In genomic region chr18:58013241-58014211, GRCh38 we compare ENCODE assay signal across 14 cellular contexts. TPM values are rescaled to one million over a fixed set of nuclear protein-coding genes. Genes with fewer than 3 reads are reported as not detected.
A peak's percentile ranks its signal among the peaks of the same experiment; 100 is the strongest.
DNase-seq lines count a peak whose midpoint lies in the region; ATAC-seq and TF ChIP-seq lines count a peak whose summit lies in the region.
"Had no signal": no experiment of that assay in that cellular context is flagged by ENCODE, and none has a peak within 500 bp of the region (broad histone marks: within the 10 kb centered on the region; RNA-seq: fewer than 3 reads in every experiment).

No MANE protein-coding gene starts in this region.

- TF ChIP-seq CTCF in PC-3 (conservative IDR thresholded peaks at IDR 0.05; ENCODE audit: low read depth, low read length) (no peak), fibroblast of pulmonary artery (IDR thresholded peaks at IDR 0.05; ENCODE audit: low read length, missing control alignments) (no peak), transverse colon (IDR thresholded peaks at IDR 0.05) (no peak), ovary (IDR thresholded peaks at IDR 0.05) (no peak)

- POLR2A ChIA-PET in PC-3 (lab: Charles Lee; ENCODE audit: unreplicated experiment) = interaction anchor here (0.6 kb wide), 1 partner anchor 130 kb away, joined by 4 read pairs; no protein-coding TSS in a partner anchor

- peak overlapping the region; percentile 6; the same call in 1 of the 2 replicates for H2AFZ ChIP-seq in PC-3 (ENCODE audit: low read length)

- H3K27ac ChIP-seq in PC-3 (ENCODE audit: low read length) (peak overlapping the region; percentile 94), transverse colon (peak overlapping the region; percentile 47 to 68 (median 62)), ovary (no peak overlapping the region)
- H3K27ac ChIP-seq: esophagus muscularis mucosa, HL-60 had no signal

- H3K9ac ChIP-seq in PC-3 (ENCODE audit: low read length) = peak overlapping the region; percentile 53

- peaks cover 12% of the 10 kb centered on the region for H3F3A ChIP-seq in PC-3 (ENCODE audit: low read length, unreplicated experiment)

- no peaks in the 10 kb centered on the region for H4K20me1 ChIP-seq in PC-3 (ENCODE audit: low read length)

- TF ChIP-seq EP300 in transverse colon (IDR thresholded peaks at IDR 0.05; ENCODE audit: low read depth) (no peak), ovary (IDR thresholded peaks at IDR 0.05) (no peak)

- no peak for TF ChIP-seq POLR2A in transverse colon (IDR thresholded peaks at IDR 0.05)
- TF ChIP-seq POLR2A in ovary (IDR thresholded peaks at IDR 0.05) = no peak

- H3K4me3 ChIP-seq in PC-3 (ENCODE audit: low read length) (peak overlapping the region; percentile 16; the same call in 1 of the 2 replicates), fibroblast of pulmonary artery (replicated peaks; ENCODE audit: low read depth, low read length) (no peak overlapping the region), transverse colon (no peak overlapping the region), ovary (no peak overlapping the region)
- H3K4me3 ChIP-seq: esophagus muscularis mucosa had no signal

- DNase-seq in NCI-H2227 treated with DMSO at 0.1 percent for 48 hours (lab: John Stamatoyannopoulos, UW) = peak; percentile 5
- DNase-seq in NCI-H2227 (lab: John Stamatoyannopoulos, UW; ENCODE audit: unreplicated experiment) = no peak
- peak; percentile 93 for DNase-seq in PC-3
- DNase-seq in fibroblast of pulmonary artery (ENCODE audit: low read depth) = peak; percentile 18
- DNase-seq in transverse colon = peak; percentile 23
- DNase-seq in ovary = no peak
- DNase-seq in midbrain (lab: John Stamatoyannopoulos, UW) = no peak
- no peak for DNase-seq in middle frontal gyrus (ENCODE audit: extremely low spot score, low spot score)
- DNase-seq: 8988T; DMS79; NCI-H1694 treated with DMSO at 0.1 percent for 48 hours; stimulated activated naive CD8-positive, alpha-beta T cell treated with anti-CD3 and anti-CD28 coated beads, Interleukin-15, Interleukin-2, amounts not matched to agents 100 U/mL and 50 U/mL, for 24 hours had no signal

- no peaks in the 10 kb centered on the region for H3K9me2 ChIP-seq in PC-3 (replicated peaks; ENCODE audit: low read length)

- intact Hi-C loops in PC-3 (cut with micrococcal nuclease) (loop anchor here (2.0 to 10.0 kb wide), 2 partner anchors 29 to 49 kb away; no protein-coding TSS in a partner anchor), transverse colon (cut with DNase I; ENCODE audit: low total_unique reads) (no loop called here), ovary (cut with DNase I) (no loop called here)

- peak overlapping the region; percentile 73 for H3K4me2 ChIP-seq in PC-3 (ENCODE audit: low read length)

- in situ Hi-C loops in transverse colon (cut with MboI; ENCODE audit: low pct_ligation_motif_present in 1 of 4, low pct_unique_long_range_greater_than_20kb in 1 of 4, low sequenced_read_pairs in 3 of 4) = no loop called here

- H3K79me2 ChIP-seq in PC-3 (ENCODE audit: low read length) = no peaks in the 10 kb centered on the region

- WGBS in transverse colon (ENCODE audit: low coverage in 1 of 2), 2 donors = 37 to 41% methylated on average over 5 to 8 of the region's 8 CpGs
- WGBS in ovary, 3 donors = 61 to 64% (median 62%) methylated on average over 8 of the region's 8 CpGs

- CTCF ChIA-PET in PC-3 (lab: Charles Lee) = interaction anchor here (0.7 to 0.9 kb wide), 2 partner anchors 31 to 54 kb away, joined by 3 to 4 read pairs; no protein-coding TSS in a partner anchor

- H3K36me3 ChIP-seq in PC-3 (ENCODE audit: low read depth, low read length) (no peaks in the 10 kb centered on the region), transverse colon (no peaks in the 10 kb centered on the region), ovary (no peaks in the 10 kb centered on the region)
- H3K36me3 ChIP-seq: esophagus muscularis mucosa had no signal

- BruUV-seq in PC-3 (replicated peaks; lab: Mats Ljungman, UMichigan) = no TSS peak

- H3K9me3 ChIP-seq in PC-3 (ENCODE audit: low read length) = no peaks in the 10 kb centered on the region
- peaks cover 0 to 3% of the 10 kb centered on the region in 2 donors for H3K9me3 ChIP-seq in transverse colon
- no peaks in the 10 kb centered on the region for H3K9me3 ChIP-seq in ovary
- H3K9me3 ChIP-seq: esophagus muscularis mucosa had no signal

- H3K27me3 ChIP-seq in PC-3 (ENCODE audit: low read length) (no peaks in the 10 kb centered on the region), transverse colon (no peaks in the 10 kb centered on the region), ovary (no peaks in the 10 kb centered on the region)
- H3K27me3 ChIP-seq: esophagus muscularis mucosa had no signal

- ATAC-seq in PC-3 = peak; percentile 85

- peaks cover 40% of the 10 kb centered on the region for H3K4me1 ChIP-seq in PC-3 (ENCODE audit: insufficient read depth, low read length)
- H3K4me1 ChIP-seq in transverse colon = peaks cover 7 to 23% (median 17%) of the 10 kb centered on the region in 4 donors
- H3K4me1 ChIP-seq in ovary (ENCODE audit: insufficient read depth) = no peaks in the 10 kb centered on the region
- H3K4me1 ChIP-seq: esophagus muscularis mucosa had no signal

RNA-seq across cellular contexts. Expression of gene NEDD4L, which starts 30.5 kb away (rescaled TPM):
- total RNA-seq in PC-3 (2014; rRNA removed) (100 and 105 TPM in 2 replicates), transverse colon (100 to 1,000 TPM; 217 to 773 (median 305) TPM), ovary (10 to 100 TPM; 11.1 to 75.2 (median 20.6) TPM)
- 10 to 100 TPM; 11.0 to 11.5 TPM for polyA plus RNA-seq in ovary

Comparison
In these comparisons a context has a peak if more than half of its experiments do, and no peak if none do; other contexts are left out.
1. DNase-seq: peak in NCI-H2227 treated with DMSO at 0.1 percent for 48 hours (single experiment), PC-3 (single experiment), fibroblast of pulmonary artery (single experiment) and transverse colon (single experiment); none in NCI-H2227 (single experiment), ovary (0 of 5), midbrain (single experiment) and middle frontal gyrus (single experiment).
2. H3K27ac ChIP-seq: peak in PC-3 (single experiment) and transverse colon (4 of 4); none in ovary (0 of 2).